8 cellular contexts compared by ENCODE assay signal in genomic region chr10:86585037-86585725, GRCh38.
A peak's percentile ranks its signal among the peaks of the same experiment; 100 is the strongest.
DNase-seq lines count a peak whose midpoint lies in the region; ATAC-seq, FAIRE-seq and TF ChIP-seq lines count a peak whose summit lies in the region.

No MANE protein-coding gene starts in this region.

- H3K9ac ChIP-seq in kidney (ENCODE audit: low read length in 2 of 2) = no peak overlapping the region

- no peak for FAIRE-seq in kidney (lab: Jason Lieb, UNC)

- no peaks in the 10 kb centered on the region for H3K27me3 ChIP-seq in WERI-Rb-1 (ENCODE audit: insufficient read depth, low read depth, severe bottlenecking)

- H3K4me3 ChIP-seq in AG04449 (ENCODE audit: low read depth, low read length) = no peak overlapping the region
- H3K4me3 ChIP-seq in WERI-Rb-1 (ENCODE audit: low read depth, low read length) = no peak overlapping the region
- no peak overlapping the region for H3K4me3 ChIP-seq in kidney (ENCODE audit: low read length in 2 of 2)

- POLR2A ChIA-PET in AG04449 (lab: Yijun Ruan, JAX) = no interaction called here

- in situ Hi-C loops in T47D (cut with HindIII; ENCODE audit: low pct_unique_long_range_greater_than_20kb, low sequenced_read_pairs) = no loop called here

- intact Hi-C loops in kidney (cut with DNase I) = loop anchor here (5.0 kb wide), 1 partner anchor 188 kb away; no protein-coding TSS in a partner anchor

- no peaks in the 10 kb centered on the region for H3K9me3 ChIP-seq in WERI-Rb-1 (ENCODE audit: severe bottlenecking)
- no peaks in the 10 kb centered on the region for H3K9me3 ChIP-seq in kidney (ENCODE audit: control insufficient read depth in 1 of 2, low read length in 2 of 2)

- DNase-seq in AG04449 (ENCODE audit: low read depth, low spot score) = no peak
- DNase-seq in NCI-H2029 (lab: John Stamatoyannopoulos, UW) = peak; percentile 41
- peak; percentile 77 for DNase-seq in WERI-Rb-1
- peak; percentile 71 to 85 for DNase-seq in T47D (ENCODE audit: low read depth in 1 of 2, low spot score in 1 of 2)
- peak; percentile 86 for DNase-seq in kidney
- DNase-seq in stimulated activated CD4-positive, alpha-beta T cell treated with anti-CD3 and anti-CD28 coated beads, Interleukin-1b, Interleukin-23, amount 100 ng/mL, for 24 hours (ENCODE audit: low read depth in 4 of 4, low spot score in 1 of 4) = peak; percentile 50 to 59 (median 54)

- H3K4me1 ChIP-seq in kidney (ENCODE audit: control insufficient read depth in 1 of 2, insufficient read depth in 1 of 2, low read depth in 1 of 2, low read length in 2 of 2) = peaks cover 0 to 7% of the 10 kb centered on the region in 2 donors

- CTCF ChIA-PET in AG04449 (lab: Yijun Ruan, JAX) = interaction anchor here (0.7 to 7.5 kb wide), 29 partner anchors 9 to 314 kb away, joined by 3 to 120 read pairs (median 4); no protein-coding TSS in a partner anchor

- ATAC-seq in GM18511 (IDR thresholded peaks at IDR 0.05; ENCODE audit: unreplicated experiment) (peak; percentile 95), HG02973 (IDR thresholded peaks at IDR 0.05; ENCODE audit: unreplicated experiment) (peak; percentile 83)

- H3K36me3 ChIP-seq in WERI-Rb-1 = no peaks in the 10 kb centered on the region
- H3K36me3 ChIP-seq in kidney (ENCODE audit: control insufficient read depth in 1 of 2, insufficient read depth in 2 of 2, low read length in 2 of 2) = no peaks in the 10 kb centered on the region

- H3K27ac ChIP-seq in WERI-Rb-1 (no peak overlapping the region), kidney (ENCODE audit: low read depth in 2 of 2, low read length in 2 of 2) (no peak overlapping the region)

- TF ChIP-seq CTCF in AG04449 (IDR thresholded peaks at IDR 0.05; ENCODE audit: insufficient read depth, low read length, missing control alignments) (peak; percentile 94), WERI-Rb-1 (IDR thresholded peaks at IDR 0.05; ENCODE audit: low read depth, low read length) (peak; percentile 89), kidney (IDR thresholded peaks at IDR 0.05; ENCODE audit: borderline replicate concordance, extremely low read depth, insufficient read depth) (peak; percentile 93)
